ENCODE assay signal across 8 cellular contexts in the genomic region with DNA sequence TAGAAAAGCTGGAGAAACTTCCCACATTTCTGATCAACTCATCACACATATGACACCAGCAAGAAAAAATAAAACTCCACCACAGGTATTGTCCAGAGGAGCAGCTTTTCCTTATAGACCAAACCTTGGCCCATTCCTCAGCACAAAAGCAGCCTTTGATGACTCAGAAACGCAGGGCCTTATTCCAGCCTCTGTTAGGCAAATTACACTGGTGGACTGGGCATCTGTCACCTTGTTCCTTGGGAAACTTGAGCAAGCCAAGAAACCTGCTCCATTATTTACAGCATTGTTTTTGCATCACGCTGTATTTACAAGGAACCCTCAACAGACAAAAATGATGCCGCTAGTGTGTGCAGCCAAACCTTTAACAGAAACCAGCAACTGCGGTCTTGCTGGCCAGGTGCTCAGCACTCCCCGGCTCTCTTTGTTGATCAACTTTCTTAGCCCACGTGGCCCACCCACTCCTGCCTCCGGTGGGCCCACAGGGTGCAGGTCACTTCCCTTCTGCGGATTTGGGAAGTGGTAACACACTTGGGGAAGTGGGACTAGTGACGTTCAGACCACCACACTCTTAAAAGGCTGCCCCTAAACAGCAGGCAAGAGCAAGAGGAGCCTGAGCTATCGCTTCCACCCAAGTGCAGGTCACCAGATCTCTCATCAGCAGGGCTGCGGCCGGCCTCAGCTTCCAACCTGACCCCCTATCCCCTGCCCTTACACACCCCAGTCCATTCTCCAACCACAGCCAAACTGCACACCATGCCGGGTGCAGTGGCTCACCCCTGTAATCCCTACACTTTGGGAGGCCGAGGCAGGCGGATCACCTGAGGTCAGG. TPM values are rescaled to one million over a fixed set of nuclear protein-coding genes. Genes with fewer than 3 reads are reported as not detected.
DNase-seq lines count a peak whose midpoint lies in the region; ATAC-seq and TF ChIP-seq lines count a peak whose summit lies in the region.

No MANE protein-coding gene starts in this region.

- no peaks in the 10 kb centered on the region for H3K36me3 Mint-ChIP-seq in activated naive CD8-positive, alpha-beta T cell treated with anti-CD3 and anti-CD28 coated beads, Interleukin-2, amount 10 ng/mL, durations not matched to agents 7 days and 5 days

- 47 to 63% (median 50%) methylated on average over 15 of the region's 15 CpGs for WGBS in spleen, 5 donors

- POLR2A ChIA-PET in activated naive CD8-positive, alpha-beta T cell treated with anti-CD3 and anti-CD28 coated beads, Interleukin-2, amount 10 ng/mL, durations not matched to agents 7 days and 5 days (lab: Charles Lee): no interaction called here

- intact Hi-C loops in spleen (cut with DNase I; ENCODE audit: low total_unique reads): no loop called here

- no peaks in the 10 kb centered on the region for H3K27me3 Mint-ChIP-seq in activated naive CD8-positive, alpha-beta T cell treated with anti-CD3 and anti-CD28 coated beads, Interleukin-2, amount 10 ng/mL, durations not matched to agents 7 days and 5 days

- H3K27me3 ChIP-seq in spleen (replicated peaks in 1 of 7): no peaks in the 10 kb centered on the region

- peaks cover 22% of the 10 kb centered on the region for H3K4me1 Mint-ChIP-seq in activated naive CD8-positive, alpha-beta T cell treated with anti-CD3 and anti-CD28 coated beads, Interleukin-2, amount 10 ng/mL, durations not matched to agents 7 days and 5 days

- H3K9me3 Mint-ChIP-seq in activated naive CD8-positive, alpha-beta T cell treated with anti-CD3 and anti-CD28 coated beads, Interleukin-2, amount 10 ng/mL, durations not matched to agents 7 days and 5 days: no peaks in the 10 kb centered on the region

- peak; percentile 47 for DNase-seq in activated naive CD8-positive, alpha-beta T cell treated with anti-CD3 and anti-CD28 coated beads, Interleukin-2, amount 10 ng/mL, durations not matched to agents 7 days and 5 days
- peak; percentile 86 for DNase-seq in spleen
- DNase-seq in middle frontal gyrus (ENCODE audit: extremely low spot score, low spot score): no peak
- no peak for DNase-seq in NCI-H1436 (lab: John Stamatoyannopoulos, UW)
- DNase-seq in retina: no peak

- peak overlapping the region in 7 of 8 donors; percentile 60 to 90 (median 79) for H3K27ac ChIP-seq in spleen

- H3K4me3 ChIP-seq in spleen: peak overlapping the region in 5 of 8 donors; percentile 60 to 94 (median 82)

- H3K4me3 Mint-ChIP-seq in activated naive CD8-positive, alpha-beta T cell treated with anti-CD3 and anti-CD28 coated beads, Interleukin-2, amount 10 ng/mL, durations not matched to agents 7 days and 5 days: peak overlapping the region; percentile 96

- TF ChIP-seq POLR2A in GM15510 (IDR thresholded peaks at IDR 0.05; ENCODE audit: borderline replicate concordance, extremely low read depth, insufficient read length) (peak; percentile 37), spleen (IDR thresholded peaks at IDR 0.05) (peak in 2 of 3 donors; percentile 11 to 24)

- peaks cover 0 to 12% (median 0%) of the 10 kb centered on the region in 6 donors for H3K36me3 ChIP-seq in spleen

- peak overlapping the region; percentile 28 for H3K27ac Mint-ChIP-seq in activated naive CD8-positive, alpha-beta T cell treated with anti-CD3 and anti-CD28 coated beads, Interleukin-2, amount 10 ng/mL, durations not matched to agents 7 days and 5 days

- TF ChIP-seq CTCF in spleen (IDR thresholded peaks at IDR 0.05 in 8 of 11, conservative IDR thresholded peaks at IDR 0.05 in 3 of 11): no peak

- peaks cover 4 to 42% (median 24%) of the 10 kb centered on the region in 6 donors for H3K4me1 ChIP-seq in spleen

- no peaks in the 10 kb centered on the region for H3K9me3 ChIP-seq in spleen

- ATAC-seq in GM21390 (IDR thresholded peaks at IDR 0.05; ENCODE audit: unreplicated experiment) (peak; percentile 64), HG03565 (IDR thresholded peaks at IDR 0.05; ENCODE audit: unreplicated experiment) (peak; percentile 70)
- ATAC-seq in activated naive CD8-positive, alpha-beta T cell treated with anti-CD3 and anti-CD28 coated beads, Interleukin-2, amount 10 ng/mL, durations not matched to agents 7 days and 5 days (ENCODE audit: low read depth): no peak

RNA-seq across cellular contexts. Expression of a gene that starts 1.5 kb away (rescaled TPM):
- total RNA-seq in activated naive CD8-positive, alpha-beta T cell treated with anti-CD3 and anti-CD28 coated beads, Interleukin-2, amount 10 ng/mL, durations not matched to agents 7 days and 5 days: 1 to 10 TPM; 5.8 to 6.3 TPM
- 10 to 100 TPM in 5 of 7 donors, 1 to 10 TPM in 2; 6.3 to 16.0 (median 12.7) TPM for total RNA-seq in spleen
- 1 to 10 TPM; 2.4 to 6.7 (median 3.2) TPM for polyA plus RNA-seq in spleen

Comparison
In these comparisons a context has a peak if more than half of its experiments do, and no peak if none do; other contexts are left out.
1. DNase-seq: peak in activated naive CD8-positive, alpha-beta T cell treated with anti-CD3 and anti-CD28 coated beads, Interleukin-2, amount 10 ng/mL, durations not matched to agents 7 days and 5 days (single experiment) and spleen (single experiment); none in middle frontal gyrus (single experiment), NCI-H1436 (single experiment) and retina (single experiment).